Comparison of ENCODE assay signal across 1 cellular context in genomic region chr13:89496478-89496877, GRCh38.
TF ChIP-seq lines count a peak whose summit lies in the region.

No MANE protein-coding gene starts in this region.

TF ChIP-seq in SK-N-SH treated with all-trans-retinoic acid at 6 μM for 48 hours, 23 proteins besides CTCF, POLR2A, EP300 and RAD21 (continued from another document):
- TF ChIP-seq POU6F1 (CRISPR knock-in tag; IDR thresholded peaks at IDR 0.05; ENCODE audit: borderline replicate concordance, low read depth) (no peak; the same call in 1 of the 2 replicates), CREB5 (CRISPR knock-in tag; IDR thresholded peaks at IDR 0.05; ENCODE audit: low read depth) (peak; percentile 65; the same call in 1 of the 2 replicates)
